Comparison of ENCODE assay signal across 24 cellular contexts in the genomic region with DNA sequence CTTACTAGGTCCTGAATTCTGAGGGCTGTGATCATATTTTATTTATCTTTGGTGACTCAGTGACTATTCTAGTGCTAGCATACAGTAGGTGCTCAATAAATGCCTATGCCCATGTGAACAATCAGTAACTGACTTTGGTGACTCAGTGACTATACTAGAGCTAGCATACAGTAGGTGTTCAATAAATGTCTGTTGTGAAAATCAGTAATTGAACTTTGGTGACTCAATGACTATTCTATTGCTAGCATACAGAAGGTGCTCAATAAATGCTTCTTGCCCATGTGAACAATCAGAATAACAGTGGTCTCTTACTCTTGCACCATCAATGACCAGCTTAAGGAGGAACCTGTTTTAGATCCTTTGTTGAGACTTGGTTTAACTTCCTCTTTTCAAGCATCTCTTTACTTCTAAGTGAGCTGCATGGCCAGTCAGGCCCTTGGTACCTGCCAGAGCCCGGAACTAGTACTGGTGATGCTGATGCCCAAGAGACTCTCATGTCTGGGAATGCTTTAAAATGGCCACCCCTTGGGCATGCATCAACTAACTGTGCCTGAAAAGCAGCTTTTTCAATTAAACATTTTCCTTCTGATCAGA.
DNase-seq lines count a peak whose midpoint lies in the region; ATAC-seq and TF ChIP-seq lines count a peak whose summit lies in the region.
"Had no signal": no experiment of that assay in that cellular context is flagged by ENCODE, and none has a peak within 500 bp of the region (broad histone marks: within the 10 kb centered on the region; RNA-seq: fewer than 3 reads in every experiment).

No MANE protein-coding gene starts in this region.

- H3K36me3 ChIP-seq in OCI-LY7 (ENCODE audit: insufficient read depth, low read length) (no peaks in the 10 kb centered on the region), neural cell (ENCODE audit: insufficient read depth, low read length) (no peaks in the 10 kb centered on the region)
- H3K36me3 ChIP-seq: prostate gland, sigmoid colon had no signal

- no peak overlapping the region for H3K27ac ChIP-seq in OCI-LY7 (ENCODE audit: low read depth, low read length, poor library complexity, severe bottlenecking)
- H3K27ac ChIP-seq in neural cell (ENCODE audit: low read length), result peak overlapping the region; percentile 67
- H3K27ac ChIP-seq: C4-2B, HL-60, prostate gland, sigmoid colon, testis, VCaP had no signal

- peaks cover 8% of the 10 kb centered on the region for H3K4me1 ChIP-seq in OCI-LY7 (ENCODE audit: insufficient read depth, low read length, poor library complexity, severe bottlenecking)
- H3K4me1 ChIP-seq: prostate gland, sigmoid colon, testis had no signal

- peak; percentile 54 for DNase-seq in OCI-LY7 (ENCODE audit: low spot score)
- no peak for DNase-seq in stimulated activated CD4-positive, alpha-beta T cell treated with anti-CD3 and anti-CD28 coated beads, Interleukin-2, amount 100 ng/mL, for 48 hours
- DNase-seq in NCI-H146 (lab: John Stamatoyannopoulos, UW), result no peak
- DNase-seq in cortex of kidney (lab: John Stamatoyannopoulos, UW), result no peak
- DNase-seq: activated CD4-positive, alpha-beta T cell treated with anti-CD3 and anti-CD28 coated beads for 48 hours; activated naive CD4-positive, alpha-beta T cell treated with Interleukin-2 at 50 U/mL for 16 hours; activated T-cell treated with anti-CD3 and anti-CD28 coated beads, Interleukin-2, amount 50 U/mL, for 48 hours; Calu3; H7; hypothalamus; immature natural killer cell; mesenchymal stem cell; NCI-H2081 treated with DMSO at 0.1 percent for 48 hours; NCI-H345; sigmoid colon; stimulated activated naive CD8-positive, alpha-beta T cell treated with anti-CD3 and anti-CD28 coated beads, Interleukin-15, Interleukin-2, amounts not matched to agents 100 U/mL and 50 U/mL, for 24 hours; testis had no signal

- H3F3A ChIP-seq in neural cell (ENCODE audit: insufficient read depth, low read length, poor library complexity, severe bottlenecking), result no peaks in the 10 kb centered on the region

- intact Hi-C loops in OCI-LY7 (cut with micrococcal nuclease; ENCODE audit: unreplicated experiment), result no loop called here

- no TSS peak for BruUV-seq in OCI-LY7 (replicated peaks; lab: Mats Ljungman, UMichigan)

- H2AFZ ChIP-seq in OCI-LY7 (ENCODE audit: low read length), result no peak overlapping the region
- H2AFZ ChIP-seq in neural cell (ENCODE audit: low read depth, low read length), result no peak overlapping the region

- H3K79me2 ChIP-seq in OCI-LY7 (ENCODE audit: insufficient read depth, low read depth, low read length) (no peaks in the 10 kb centered on the region), neural cell (replicated peaks; ENCODE audit: insufficient read depth, low read length) (no peaks in the 10 kb centered on the region)

- ATAC-seq in GM19372 (IDR thresholded peaks at IDR 0.05; ENCODE audit: low read depth, unreplicated experiment) (peak; percentile 65), HG03520 (IDR thresholded peaks at IDR 0.05; ENCODE audit: unreplicated experiment) (peak; percentile 59)
- ATAC-seq: stimulated activated naive CD8-positive, alpha-beta T cell treated with anti-CD3 and anti-CD28 coated beads, Interleukin-15, Interleukin-2, amounts not matched to agents 100 U/mL and 50 U/mL, for 24 hours had no signal

- POLR2A ChIA-PET in OCI-LY7 (lab: Charles Lee), result no interaction called here

- no peaks in the 10 kb centered on the region for H4K20me1 ChIP-seq in OCI-LY7 (ENCODE audit: insufficient read depth, low read length)
- H4K20me1 ChIP-seq in neural cell (ENCODE audit: insufficient read depth), result no peaks in the 10 kb centered on the region

- no peak for TF ChIP-seq CTCF in OCI-LY7 (conservative IDR thresholded peaks at IDR 0.05; ENCODE audit: low read length)
- TF ChIP-seq CTCF in neural cell (IDR thresholded peaks at IDR 0.05; ENCODE audit: poor library complexity, severe bottlenecking), result no peak

- H3K4me2 ChIP-seq in OCI-LY7 (ENCODE audit: low read length) (no peak overlapping the region), neural cell (ENCODE audit: low read length) (no peak overlapping the region)

- H3K4me3 ChIP-seq in OCI-LY7 (ENCODE audit: low read depth, low read length, poor library complexity, severe bottlenecking) (no peak overlapping the region), neural cell (ENCODE audit: low read length) (no peak overlapping the region)
- H3K4me3 ChIP-seq: prostate gland, sigmoid colon, testis had no signal

- CTCF ChIA-PET in OCI-LY7 (lab: Charles Lee; ENCODE audit: unreplicated experiment), result no interaction called here

- no peak overlapping the region for H3K9ac ChIP-seq in neural cell (ENCODE audit: low read length)

- H3K27me3 ChIP-seq in neural cell (ENCODE audit: insufficient read depth, low read depth, low read length), result no peaks in the 10 kb centered on the region
- H3K27me3 ChIP-seq: sigmoid colon, testis had no signal

- H3K9me3 ChIP-seq in OCI-LY7 (ENCODE audit: low read length) (no peaks in the 10 kb centered on the region), neural cell (ENCODE audit: low read length) (no peaks in the 10 kb centered on the region)
- H3K9me3 ChIP-seq: prostate gland, sigmoid colon, testis had no signal

- H3K9me2 ChIP-seq in OCI-LY7 (ENCODE audit: insufficient read depth, low read length) (no peaks in the 10 kb centered on the region), neural cell (ENCODE audit: insufficient read depth, low read length) (no peaks in the 10 kb centered on the region)

- no peak for TF ChIP-seq EP300 in neural cell (conservative IDR thresholded peaks at IDR 0.05; ENCODE audit: poor library complexity, severe bottlenecking)

- no peak for TF ChIP-seq RAD21 in neural cell (conservative IDR thresholded peaks at IDR 0.05)

TF ChIP-seq in neural cell, 6 proteins besides CTCF, POLR2A, EP300 and RAD21:
- TF ChIP-seq EZH2 (IDR thresholded peaks at IDR 0.05; ENCODE audit: borderline replicate concordance, insufficient read depth, low read length, poor library complexity, severe bottlenecking) (no peak), TAF1 (IDR thresholded peaks at IDR 0.05; ENCODE audit: low read depth) (no peak), MXI1 (conservative IDR thresholded peaks at IDR 0.05; ENCODE audit: poor library complexity, severe bottlenecking) (no peak), POLR2AphosphoS5 (IDR thresholded peaks at IDR 0.05) (no peak)
- TF ChIP-seq, protein P1, sequence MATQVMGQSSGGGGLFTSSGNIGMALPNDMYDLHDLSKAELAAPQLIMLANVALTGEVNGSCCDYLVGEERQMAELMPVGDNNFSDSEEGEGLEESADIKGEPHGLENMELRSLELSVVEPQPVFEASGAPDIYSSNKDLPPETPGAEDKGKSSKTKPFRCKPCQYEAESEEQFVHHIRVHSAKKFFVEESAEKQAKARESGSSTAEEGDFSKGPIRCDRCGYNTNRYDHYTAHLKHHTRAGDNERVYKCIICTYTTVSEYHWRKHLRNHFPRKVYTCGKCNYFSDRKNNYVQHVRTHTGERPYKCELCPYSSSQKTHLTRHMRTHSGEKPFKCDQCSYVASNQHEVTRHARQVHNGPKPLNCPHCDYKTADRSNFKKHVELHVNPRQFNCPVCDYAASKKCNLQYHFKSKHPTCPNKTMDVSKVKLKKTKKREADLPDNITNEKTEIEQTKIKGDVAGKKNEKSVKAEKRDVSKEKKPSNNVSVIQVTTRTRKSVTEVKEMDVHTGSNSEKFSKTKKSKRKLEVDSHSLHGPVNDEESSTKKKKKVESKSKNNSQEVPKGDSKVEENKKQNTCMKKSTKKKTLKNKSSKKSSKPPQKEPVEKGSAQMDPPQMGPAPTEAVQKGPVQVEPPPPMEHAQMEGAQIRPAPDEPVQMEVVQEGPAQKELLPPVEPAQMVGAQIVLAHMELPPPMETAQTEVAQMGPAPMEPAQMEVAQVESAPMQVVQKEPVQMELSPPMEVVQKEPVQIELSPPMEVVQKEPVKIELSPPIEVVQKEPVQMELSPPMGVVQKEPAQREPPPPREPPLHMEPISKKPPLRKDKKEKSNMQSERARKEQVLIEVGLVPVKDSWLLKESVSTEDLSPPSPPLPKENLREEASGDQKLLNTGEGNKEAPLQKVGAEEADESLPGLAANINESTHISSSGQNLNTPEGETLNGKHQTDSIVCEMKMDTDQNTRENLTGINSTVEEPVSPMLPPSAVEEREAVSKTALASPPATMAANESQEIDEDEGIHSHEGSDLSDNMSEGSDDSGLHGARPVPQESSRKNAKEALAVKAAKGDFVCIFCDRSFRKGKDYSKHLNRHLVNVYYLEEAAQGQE (IDR thresholded peaks at IDR 0.05; ENCODE audit: borderline replicate concordance), result no peak
